ENCODE assay signal across 20 cellular contexts in the genomic region with DNA sequence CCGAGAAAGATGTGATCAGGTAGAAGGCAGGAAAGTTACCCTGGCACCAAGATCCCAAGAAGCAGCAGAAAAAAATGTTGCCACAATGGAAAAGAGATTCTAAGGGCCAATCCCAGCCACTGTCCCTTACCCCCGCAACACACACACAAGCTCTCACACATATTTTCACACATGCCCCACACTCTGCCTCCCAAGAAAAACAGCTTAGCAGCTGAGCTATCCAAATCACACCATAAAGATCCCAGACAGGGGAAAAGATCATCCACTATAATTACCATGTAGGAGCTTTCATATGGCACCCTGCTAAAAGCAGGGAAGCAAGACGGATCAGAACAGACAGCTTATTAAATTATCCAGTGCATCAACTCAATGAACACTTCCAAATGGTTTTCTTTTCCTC.
A peak's percentile ranks its signal among the peaks of the same experiment; 100 is the strongest.
DNase-seq lines count a peak whose midpoint lies in the region; ATAC-seq, FAIRE-seq and TF ChIP-seq lines count a peak whose summit lies in the region.
"Had no signal": no experiment of that assay in that cellular context is flagged by ENCODE, and none has a peak within 500 bp of the region (broad histone marks: within the 10 kb centered on the region; RNA-seq: fewer than 3 reads in every experiment).

No MANE protein-coding gene starts in this region.

- TF ChIP-seq POLR2A in erythroblast (IDR thresholded peaks at IDR 0.05; ENCODE audit: low read length) = no peak

- H3K36me3 ChIP-seq in RWPE2 (ENCODE audit: low read depth) = no peaks in the 10 kb centered on the region
- H3K36me3 ChIP-seq: BLaER1 had no signal

- no peaks in the 10 kb centered on the region for H3K27me3 ChIP-seq in RWPE2 (ENCODE audit: insufficient read depth, poor library complexity, severe bottlenecking)
- H3K27me3 ChIP-seq: BLaER1 had no signal

- peak; percentile 95 for FAIRE-seq in D721Med (lab: Jason Lieb, UNC)
- FAIRE-seq: G401.6, GM12891, GM19239 had no signal

- no peak overlapping the region for H3K27ac Mint-ChIP-seq in activated naive CD4-positive, alpha-beta T cell treated with anti-CD3 and anti-CD28 coated beads, Interleukin-2, amount 50 U/mL, for 72 hours
- H3K27ac Mint-ChIP-seq: CD14-positive monocyte; CD8-positive, alpha-beta T cell; HFFc6; IgD-negative memory B cell had no signal

- no peaks in the 10 kb centered on the region for H3K36me3 Mint-ChIP-seq in activated naive CD4-positive, alpha-beta T cell treated with anti-CD3 and anti-CD28 coated beads, Interleukin-2, amount 50 U/mL, for 72 hours
- H3K36me3 Mint-ChIP-seq: CD14-positive monocyte; CD8-positive, alpha-beta T cell had no signal

- no peak for ATAC-seq in RWPE2 (ENCODE audit: low read depth)
- no peak for ATAC-seq in GM19395 (IDR thresholded peaks at IDR 0.05; ENCODE audit: unreplicated experiment)
- no peak for ATAC-seq in activated naive CD4-positive, alpha-beta T cell treated with anti-CD3 and anti-CD28 coated beads, Interleukin-2, amount 50 U/mL, for 72 hours
- ATAC-seq: CD8-positive, alpha-beta T cell; HCT116 had no signal

- TF ChIP-seq CTCF in D721Med (IDR thresholded peaks at IDR 0.05; ENCODE audit: insufficient read depth, missing control alignments) = no peak
- TF ChIP-seq CTCF in RWPE2 (IDR thresholded peaks at IDR 0.05; ENCODE audit: poor library complexity, severe bottlenecking) = no peak

- H3K27ac ChIP-seq in RWPE2 (ENCODE audit: poor library complexity, severe bottlenecking) = peak overlapping the region; percentile 75
- H3K27ac ChIP-seq: BLaER1 had no signal

- DNase-seq in D721Med (ENCODE audit: insufficient read length, low spot score) (peak; percentile 21), NCI-H2227 treated with DMSO at 0.1 percent for 48 hours (lab: John Stamatoyannopoulos, UW) (peak; percentile 51), RWPE2 (ENCODE audit: low spot score) (no peak), retina (peak; percentile 11), erythroblast (lab: John Stamatoyannopoulos, UW) (no peak)
- DNase-seq in activated naive CD4-positive, alpha-beta T cell treated with anti-CD3 and anti-CD28 coated beads, Interleukin-2, amount 50 U/mL, for 72 hours (ENCODE audit: low spot score in 2 of 2) = no peak
- DNase-seq: 8988T; Calu3; CD8-positive, alpha-beta T cell; GOT3; H7; HFFc6 had no signal

- H3K9me3 ChIP-seq in RWPE2 (ENCODE audit: severe bottlenecking) = no peaks in the 10 kb centered on the region
- H3K9me3 ChIP-seq: BLaER1 had no signal

- no peak overlapping the region for H3K4me3 ChIP-seq in RWPE2 (ENCODE audit: severe bottlenecking)
- H3K4me3 ChIP-seq: BLaER1 had no signal

- peaks cover 28% of the 10 kb centered on the region for H3K4me1 ChIP-seq in RWPE2 (ENCODE audit: insufficient read depth, poor library complexity, severe bottlenecking)

- H3K9me3 Mint-ChIP-seq in activated naive CD4-positive, alpha-beta T cell treated with anti-CD3 and anti-CD28 coated beads, Interleukin-2, amount 50 U/mL, for 72 hours = no peaks in the 10 kb centered on the region
- H3K9me3 Mint-ChIP-seq: CD14-positive monocyte; CD8-positive, alpha-beta T cell; HFFc6 had no signal

Comparison
In these comparisons a context has a peak if more than half of its experiments do, and no peak if none do; other contexts are left out.
1. DNase-seq: peak in D721Med (single experiment), NCI-H2227 treated with DMSO at 0.1 percent for 48 hours (single experiment) and retina (single experiment); none in RWPE2 (single experiment), erythroblast (0 of 2) and activated naive CD4-positive, alpha-beta T cell treated with anti-CD3 and anti-CD28 coated beads, Interleukin-2, amount 50 U/mL, for 72 hours (0 of 2).